ENCODE assay signal across 9 cellular contexts in the genomic region with DNA sequence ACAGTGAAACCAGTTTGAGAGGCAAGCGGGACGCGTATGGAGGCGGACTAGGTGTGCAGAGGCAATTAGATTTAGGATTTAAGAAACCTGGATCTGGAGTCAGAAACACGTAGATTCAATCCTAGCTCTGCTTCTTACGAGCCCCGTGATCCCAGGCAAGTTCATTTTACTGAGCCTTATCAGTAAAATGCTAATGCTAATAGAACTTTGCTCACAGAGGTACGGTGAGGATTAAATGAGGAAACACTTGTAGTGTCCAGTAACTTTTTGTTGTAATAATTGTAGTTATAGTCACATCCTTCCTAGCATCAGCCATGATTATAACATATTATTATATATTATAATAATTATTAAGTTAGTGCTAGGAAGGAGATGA. TPM values are rescaled to one million over a fixed set of nuclear protein-coding genes. Genes with fewer than 3 reads are reported as not detected.
DNase-seq lines count a peak whose midpoint lies in the region; ATAC-seq and TF ChIP-seq lines count a peak whose summit lies in the region.
"Had no signal": no experiment of that assay in that cellular context is flagged by ENCODE, and none has a peak within 500 bp of the region (broad histone marks: within the 10 kb centered on the region; RNA-seq: fewer than 3 reads in every experiment).

No MANE protein-coding gene starts in this region.

- H3K4me2 ChIP-seq in GM23248 (ENCODE audit: unreplicated experiment) (peak overlapping the region; percentile 80), hepatocyte (peak overlapping the region; percentile 95)

- ATAC-seq in psoas muscle: no peak
- no peak for ATAC-seq in HG03280 (IDR thresholded peaks at IDR 0.05; ENCODE audit: unreplicated experiment)

- no peak for TF ChIP-seq CTCF in hepatocyte (IDR thresholded peaks at IDR 0.05; ENCODE audit: poor library complexity)
- no peak for TF ChIP-seq CTCF in psoas muscle (IDR thresholded peaks at IDR 0.05)

- H3K9me3 ChIP-seq in GM23248 (ENCODE audit: low read depth) (no peaks in the 10 kb centered on the region), adipocyte (ENCODE audit: control insufficient read depth, low read length) (no peaks in the 10 kb centered on the region), hepatocyte (ENCODE audit: low read depth) (no peaks in the 10 kb centered on the region), psoas muscle (no peaks in the 10 kb centered on the region)

- DNase-seq in GM23248 (no peak), adipocyte (ENCODE audit: low read depth) (no peak), hepatocyte (ENCODE audit: low spot score) (peak; percentile 31), psoas muscle (no peak), NCI-H1105 treated with DMSO at 0.1 percent for 48 hours (lab: John Stamatoyannopoulos, UW) (no peak), SW480 (ENCODE audit: low spot score) (no peak), HK-2 (ENCODE audit: unreplicated experiment) (no peak)
- DNase-seq: DND-41 had no signal

- H3K4me1 ChIP-seq in GM23248 (ENCODE audit: insufficient read depth): no peaks in the 10 kb centered on the region
- H3K4me1 ChIP-seq in adipocyte (ENCODE audit: control insufficient read depth, insufficient read depth, low read length): peaks cover 5% of the 10 kb centered on the region
- H3K4me1 ChIP-seq in hepatocyte (ENCODE audit: insufficient read depth): peaks cover 8% of the 10 kb centered on the region
- H3K4me1 ChIP-seq in psoas muscle: peaks cover 5% of the 10 kb centered on the region

- no peaks in the 10 kb centered on the region for H3K36me3 ChIP-seq in GM23248 (ENCODE audit: low read depth)
- no peaks in the 10 kb centered on the region for H3K36me3 ChIP-seq in adipocyte (ENCODE audit: control insufficient read depth, insufficient read depth, low read length, severe bottlenecking)
- H3K36me3 ChIP-seq in hepatocyte (replicated peaks; ENCODE audit: insufficient read depth, low read depth): no peaks in the 10 kb centered on the region
- H3K36me3 ChIP-seq in psoas muscle (ENCODE audit: insufficient read depth in 1 of 2, low read depth in 1 of 2): no peaks in the 10 kb centered on the region

- no peaks in the 10 kb centered on the region for H3F3A ChIP-seq in GM23248 (ENCODE audit: insufficient read depth)

- H4K20me1 ChIP-seq in GM23248 (ENCODE audit: insufficient read depth) (no peaks in the 10 kb centered on the region), hepatocyte (ENCODE audit: insufficient read depth, poor library complexity, severe bottlenecking) (no peaks in the 10 kb centered on the region)

- H3K9me2 ChIP-seq in GM23248 (ENCODE audit: insufficient read depth): no peaks in the 10 kb centered on the region
- no peaks in the 10 kb centered on the region for H3K9me2 ChIP-seq in hepatocyte (replicated peaks; ENCODE audit: insufficient read depth)

- 47 to 52% methylated on average over 8 of the region's 8 CpGs for WGBS in GM23248 (ENCODE audit: low coverage in 1 of 2, low lambda C conversion rate in 2 of 2, missing lambda C conversion rate in 2 of 2), 2 experiments
- WGBS in hepatocyte (ENCODE audit: low lambda C conversion rate, missing lambda C conversion rate): 48% methylated on average over 8 of the region's 8 CpGs
- 47 to 59% (median 47%) methylated on average over 8 of the region's 8 CpGs for WGBS in psoas muscle, 3 donors

- H3K9ac ChIP-seq in GM23248: peak overlapping the region; percentile 34
- no peak overlapping the region for H3K9ac ChIP-seq in adipocyte (ENCODE audit: low read length)

- in situ Hi-C loops in GM23248 (cut with MboI): loop anchor here (25.0 kb wide), 1 partner anchor 418 kb away; a partner anchor contains a TSS

- H3K79me2 ChIP-seq in GM23248 (ENCODE audit: insufficient read depth): no peaks in the 10 kb centered on the region
- no peaks in the 10 kb centered on the region for H3K79me2 ChIP-seq in hepatocyte

- no peak overlapping the region for H3K27ac ChIP-seq in GM23248
- peak overlapping the region; percentile 84 for H3K27ac ChIP-seq in hepatocyte
- H3K27ac ChIP-seq in psoas muscle: peak overlapping the region; percentile 38

- H3K4me3 ChIP-seq in GM23248 (peak overlapping the region; percentile 73), adipocyte (ENCODE audit: low read length) (peak overlapping the region; percentile 85), hepatocyte (peak overlapping the region; percentile 32), psoas muscle (peak overlapping the region; percentile 74)

- intact Hi-C loops in psoas muscle (cut with DNase I): no loop called here

- H3K27me3 ChIP-seq in GM23248 (replicated peaks; ENCODE audit: insufficient read depth): no peaks in the 10 kb centered on the region; the same call in 1 of the 2 replicates
- H3K27me3 ChIP-seq in adipocyte (replicated peaks; ENCODE audit: control insufficient read depth, insufficient read depth, low read length): peaks cover 27% of the 10 kb centered on the region
- no peaks in the 10 kb centered on the region for H3K27me3 ChIP-seq in hepatocyte
- no peaks in the 10 kb centered on the region for H3K27me3 ChIP-seq in psoas muscle (ENCODE audit: insufficient read depth in 3 of 3, low read length in 2 of 3)

- H2AFZ ChIP-seq in GM23248 (peak overlapping the region; percentile 88), hepatocyte (peak overlapping the region; percentile 89)

RNA-seq across cellular contexts. Expression of a gene that starts 21.2 kb away (rescaled TPM):
- 2.6 and 4.9 TPM in 2 replicates for total RNA-seq in GM23248 (2014; rRNA removed; shearing (Covaris generic))
- polyA plus RNA-seq in GM23248 (2016; fragmentation: Nextera tagmentation; extraction: Ambion mirVana) (1.3 and 1.7 TPM in 2 replicates), hepatocyte (3.7 and 3.8 TPM in 2 replicates), psoas muscle (1 to 10 TPM in 1 of 3 donors, under 1 TPM in 2; 0.43 to 1.3 (median 0.69) TPM)
- total RNA-seq in hepatocyte (2.2 and 3.7 TPM in 2 replicates), psoas muscle (1 to 10 TPM in 1 of 4 donors, under 1 TPM in 3; 0.46 to 1.6 (median 0.64) TPM)

RNA-seq across cellular contexts. Expression of a gene that starts 23.5 kb away (rescaled TPM):
- total RNA-seq in GM23248 (2014; rRNA removed; shearing (Covaris generic)): 13.3 and 15.9 TPM in 2 replicates
- polyA plus RNA-seq in GM23248 (2016; fragmentation: Nextera tagmentation; extraction: Ambion mirVana) (21.7 and 22.3 TPM in 2 replicates), hepatocyte (17.4 and 20.4 TPM in 2 replicates), psoas muscle (100 to 1,000 TPM in 1 of 3 donors, 10 to 100 TPM in 2; 13.5 to 187 (median 25.0) TPM)
- total RNA-seq in hepatocyte (7.6 and 9.1 TPM in 2 replicates), psoas muscle (10 to 100 TPM; 19.4 to 47.2 (median 38.4) TPM)

RNA-seq across cellular contexts. Expression of a gene that starts 59.3 kb away (rescaled TPM):
- total RNA-seq in GM23248 (2014; rRNA removed; shearing (Covaris generic)): 14.3 and 19.6 TPM in 2 replicates
- 15.9 and 16.4 TPM in 2 replicates for polyA plus RNA-seq in GM23248 (2016; fragmentation: Nextera tagmentation; extraction: Ambion mirVana)
- 11.4 and 17.0 TPM in 2 replicates for total RNA-seq in hepatocyte
- polyA plus RNA-seq in hepatocyte: 28.0 and 43.7 TPM in 2 replicates
- 10 to 100 TPM; 17.9 to 25.0 (median 22.5) TPM for total RNA-seq in psoas muscle
- polyA plus RNA-seq in psoas muscle: 10 to 100 TPM; 22.3 to 37.3 (median 24.6) TPM

Comparison
In these comparisons a context has a peak if more than half of its experiments do, and no peak if none do; other contexts are left out.
1. H3K4me3 ChIP-seq: peak in every context shown above with its lines; median percentile 85 in adipocyte; 74 in psoas muscle; 73 in GM23248; 32 in hepatocyte.